In genomic region chr10:6171891-6172354, GRCh38 we compare ENCODE assay signal across 8 cellular contexts. TPM values are rescaled to one million over a fixed set of nuclear protein-coding genes. Genes with fewer than 3 reads are reported as not detected.
A peak's percentile ranks its signal among the peaks of the same experiment; 100 is the strongest.
DNase-seq lines count a peak whose midpoint lies in the region; ATAC-seq and TF ChIP-seq lines count a peak whose summit lies in the region.

No MANE protein-coding gene starts in this region.

- H3K4me3 ChIP-seq in lower lobe of right lung (peak overlapping the region; percentile 9), tibial artery (peak overlapping the region; percentile 4)

- peaks cover 1% of the 10 kb centered on the region for H3K27me3 Mint-ChIP-seq in HFFc6 (ENCODE audit: insufficient read depth)
- no peaks in the 10 kb centered on the region for H3K27me3 Mint-ChIP-seq in Calu3 (ENCODE audit: unreplicated experiment)

- CTCF ChIA-PET in Calu3 (lab: Charles Lee), result no interaction called here

- H3K4me3 Mint-ChIP-seq in HFFc6 (peak overlapping the region; percentile 81), Calu3 (ENCODE audit: low read depth, unreplicated experiment) (no peak overlapping the region)

- H3K9me3 Mint-ChIP-seq in HFFc6 (no peaks in the 10 kb centered on the region), Calu3 (ENCODE audit: low read depth, unreplicated experiment) (no peaks in the 10 kb centered on the region)

- no peaks in the 10 kb centered on the region for H3K27me3 ChIP-seq in lower lobe of right lung (ENCODE audit: low read depth)
- H3K27me3 ChIP-seq in tibial artery, result no peaks in the 10 kb centered on the region

- BruUV-seq in Calu3 (replicated peaks; lab: Mats Ljungman, UMichigan), result no TSS peak

- H3K27ac ChIP-seq in lower lobe of right lung (peak overlapping the region; percentile 18), tibial artery (peak overlapping the region; percentile 8 to 36)

- intact Hi-C loops in lower lobe of right lung (cut with DNase I) (no loop called here), tibial artery (cut with DNase I; ENCODE audit: low total_unique reads) (no loop called here), Calu3 (cut with micrococcal nuclease; ENCODE audit: unreplicated experiment) (no loop called here)

- peak overlapping the region; percentile 91 for H3K27ac Mint-ChIP-seq in HFFc6
- H3K27ac Mint-ChIP-seq in Calu3 (ENCODE audit: unreplicated experiment), result no peak overlapping the region

- peak; percentile 48 to 62 for ATAC-seq in lower lobe of right lung

- H3K4me1 ChIP-seq in lower lobe of right lung (peaks cover 39% of the 10 kb centered on the region), tibial artery (peaks cover 0 to 73% (median 27%) of the 10 kb centered on the region in 4 donors)

- H3K36me3 ChIP-seq in lower lobe of right lung (no peaks in the 10 kb centered on the region), tibial artery (peaks cover 0 to 6% (median 0%) of the 10 kb centered on the region in 3 donors)

- TF ChIP-seq CTCF in HFFc6 (IDR thresholded peaks at IDR 0.05) (no peak), lower lobe of right lung (IDR thresholded peaks at IDR 0.05) (no peak), tibial artery (IDR thresholded peaks at IDR 0.05) (no peak), Calu3 (IDR thresholded peaks at IDR 0.05; ENCODE audit: unreplicated experiment) (no peak)

- DNase-seq in A172 (ENCODE audit: low spot score), result peak; percentile 91
- peak; percentile 91 for DNase-seq in HFFc6
- DNase-seq in anterior cingulate cortex (lab: John Stamatoyannopoulos, UW), result peak in 46 of 58 donors; percentile 10 to 74 (median 44)
- DNase-seq in lower lobe of right lung, result no peak
- DNase-seq in tibial artery, result peak; percentile 73 to 85
- no peak for DNase-seq in activated CD8-positive, alpha-beta memory T cell treated with anti-CD3 and anti-CD28 coated beads, Interleukin-2, amount 50 U/mL, for 48 hours
- no peak for DNase-seq in OCI-M2 (lab: John Stamatoyannopoulos, UW; ENCODE audit: unreplicated experiment)
- DNase-seq in Calu3, result no peak

- H3K36me3 Mint-ChIP-seq in HFFc6 (ENCODE audit: low read depth), result peaks cover 5% of the 10 kb centered on the region
- H3K36me3 Mint-ChIP-seq in Calu3 (ENCODE audit: insufficient read depth, unreplicated experiment), result peaks cover 22% of the 10 kb centered on the region

- H3K4me1 Mint-ChIP-seq in HFFc6 (ENCODE audit: low read depth), result peaks cover 71% of the 10 kb centered on the region
- peaks cover 17% of the 10 kb centered on the region for H3K4me1 Mint-ChIP-seq in Calu3 (ENCODE audit: low read depth, unreplicated experiment)

- no peaks in the 10 kb centered on the region for H3K9me3 ChIP-seq in lower lobe of right lung
- H3K9me3 ChIP-seq in tibial artery, result no peaks in the 10 kb centered on the region

RNA-seq across cellular contexts. Expression of gene PFKFB3, which starts 30.8 kb away (rescaled TPM):
- total RNA-seq in A172 (2014; rRNA removed; shearing (Covaris generic)), result 12.2 and 16.5 TPM in 2 replicates
- total RNA-seq in HFFc6 (2021; fragmentation: NEBNext Ultra II Directional; extraction: Animal tissue kit (Norgen Biotek cat#: 25700)), result 10 to 100 TPM; 25.4 to 34.6 (median 28.7) TPM
- total RNA-seq in lower lobe of right lung, result 78.5 TPM
- total RNA-seq in Calu3 (2022), result 273 and 293 TPM in 2 replicates

Comparison
In these comparisons a context has a peak if more than half of its experiments do, and no peak if none do; other contexts are left out.
1. DNase-seq: peak in A172 (single experiment), HFFc6 (single experiment), anterior cingulate cortex (46 of 58) and tibial artery (2 of 2); none in lower lobe of right lung (single experiment), activated CD8-positive, alpha-beta memory T cell treated with anti-CD3 and anti-CD28 coated beads, Interleukin-2, amount 50 U/mL, for 48 hours (single experiment), OCI-M2 (single experiment) and Calu3 (single experiment).